In the genomic region with DNA sequence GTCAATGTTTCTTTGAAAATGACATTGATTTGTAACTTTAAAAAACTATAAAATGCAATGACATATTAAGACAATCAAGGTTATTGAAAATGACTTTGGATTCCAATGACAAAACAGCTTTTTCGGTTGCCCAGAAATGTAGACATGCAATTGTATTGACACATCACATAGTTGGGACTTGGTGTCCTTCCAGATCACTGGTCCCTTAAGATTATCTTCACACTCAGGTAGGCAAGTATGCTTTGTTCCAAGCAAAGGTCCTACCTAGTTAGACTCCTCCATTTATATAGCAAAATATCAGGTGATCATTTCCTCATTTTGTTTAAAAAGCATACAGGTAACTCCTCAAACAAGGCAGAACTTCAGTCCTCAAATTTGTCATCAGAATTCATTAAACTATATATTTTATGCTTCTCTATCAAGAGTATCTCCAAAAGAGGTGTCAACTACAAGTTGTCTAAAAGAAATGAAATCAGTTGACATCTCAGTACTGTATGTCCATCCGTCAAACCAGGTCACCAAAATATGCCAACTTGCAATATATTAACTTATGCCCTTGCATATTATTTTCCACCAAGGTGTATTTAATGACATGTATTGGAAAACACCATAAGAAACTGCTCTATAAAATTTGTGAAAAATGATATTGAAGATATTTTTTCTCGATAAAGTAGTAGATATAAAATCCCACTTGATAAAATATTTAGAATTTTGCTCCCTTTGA, we compare ENCODE assay signal across 18 cellular contexts.
"Had no signal": no experiment of that assay in that cellular context is flagged by ENCODE, and none has a peak within 500 bp of the region (broad histone marks: within the 10 kb centered on the region; RNA-seq: fewer than 3 reads in every experiment).

No MANE protein-coding gene starts in this region.

- H3K9me3 Mint-ChIP-seq: activated naive CD4-positive, alpha-beta T cell treated with anti-CD3 and anti-CD28 coated beads, Interleukin-2, amount 50 U/mL, for 24 hours; central memory CD8-positive, alpha-beta T cell; T-helper 1 cell treated with Interleukin-12 subunit alpha and Interleukin-12 subunit beta and Interleukin-4 antibody, amounts not matched to agents 30 μg/mL and 1 μg/mL, for 36 hours had no signal

- H3K4me1 Mint-ChIP-seq: activated naive CD4-positive, alpha-beta T cell treated with anti-CD3 and anti-CD28 coated beads, Interleukin-2, amount 50 U/mL, for 24 hours; central memory CD8-positive, alpha-beta T cell had no signal

- H3K27ac Mint-ChIP-seq: activated CD8-positive, alpha-beta T cell treated with anti-CD3 and anti-CD28 coated beads, Interleukin-2, amount 10 ng/mL, durations not matched to agents 7 days and 5 days; activated naive CD4-positive, alpha-beta T cell treated with anti-CD3 and anti-CD28 coated beads, Interleukin-2, amount 50 U/mL, for 24 hours; T-helper 1 cell treated with Interleukin-12 subunit alpha and Interleukin-12 subunit beta and Interleukin-4 antibody, amounts not matched to agents 30 μg/mL and 1 μg/mL, for 36 hours had no signal

- H3K36me3 Mint-ChIP-seq: activated naive CD4-positive, alpha-beta T cell treated with anti-CD3 and anti-CD28 coated beads, Interleukin-2, amount 50 U/mL, for 24 hours had no signal

- DNase-seq: activated CD4-positive, alpha-beta T cell treated with anti-CD3 and anti-CD28 coated beads for 48 hours; activated CD4-positive, alpha-beta T cell treated with anti-CD3 and anti-CD28 coated beads, Interleukin-2, amount 50 U/mL, for 4 hours; activated CD4-positive, CD25-positive, alpha-beta regulatory T cell treated with anti-CD3 and anti-CD28 coated beads, Interleukin-2, amount 50 U/mL, for 72 hours; activated CD8-positive, alpha-beta memory T cell treated with anti-CD3 and anti-CD28 coated beads, Interleukin-2, amount 50 U/mL, for 48 hours; activated CD8-positive, alpha-beta T cell treated with anti-CD3 and anti-CD28 coated beads, Interleukin-2, amount 10 ng/mL, durations not matched to agents 7 days and 5 days; activated effector memory CD4-positive, alpha-beta T cell treated with Interleukin-2 at 50 U/mL for 16 hours; activated naive CD4-positive, alpha-beta T cell; activated T-cell treated with anti-CD3 and anti-CD28 coated beads, Interleukin-2, amount 50 U/mL, for 1 hour; aorta; NCI-H1105; NCI-H1436; NCI-H2029 treated with DMSO at 0.1 percent for 48 hours; NCI-H510A treated with DMSO at 0.1 percent for 48 hours; PC-3; SHP77 treated with DMSO at 0.1 percent for 48 hours had no signal

- H3K4me3 Mint-ChIP-seq: activated CD8-positive, alpha-beta T cell treated with anti-CD3 and anti-CD28 coated beads, Interleukin-2, amount 10 ng/mL, durations not matched to agents 7 days and 5 days; activated naive CD4-positive, alpha-beta T cell treated with anti-CD3 and anti-CD28 coated beads, Interleukin-2, amount 50 U/mL, for 24 hours; central memory CD8-positive, alpha-beta T cell; T-helper 1 cell treated with Interleukin-12 subunit alpha and Interleukin-12 subunit beta and Interleukin-4 antibody, amounts not matched to agents 30 μg/mL and 1 μg/mL, for 36 hours had no signal

- ATAC-seq: activated CD8-positive, alpha-beta T cell treated with anti-CD3 and anti-CD28 coated beads, Interleukin-2, amount 10 ng/mL, durations not matched to agents 7 days and 5 days; PC-3 had no signal
